In genomic region chr16:14202697-14203096, GRCh38 we compare ENCODE assay signal across 10 cellular contexts.
DNase-seq lines count a peak whose midpoint lies in the region; ATAC-seq and TF ChIP-seq lines count a peak whose summit lies in the region.
"Had no signal": no experiment of that assay in that cellular context is flagged by ENCODE, and none has a peak within 500 bp of the region (broad histone marks: within the 10 kb centered on the region; RNA-seq: fewer than 3 reads in every experiment).

No MANE protein-coding gene starts in this region.

- no peaks in the 10 kb centered on the region for H3K27me3 Mint-ChIP-seq in endothelial cell (ENCODE audit: unreplicated experiment)

- peaks cover 4% of the 10 kb centered on the region for H3K79me2 ChIP-seq in osteoblast (ENCODE audit: insufficient read depth, low read length)

- H3K4me1 ChIP-seq in osteoblast (ENCODE audit: insufficient read depth, low read length), result peaks cover 4% of the 10 kb centered on the region

- H3K36me3 Mint-ChIP-seq in endothelial cell (ENCODE audit: low read depth, unreplicated experiment), result no peaks in the 10 kb centered on the region

- no peak overlapping the region for H2AFZ ChIP-seq in osteoblast (ENCODE audit: low read length)

- H3K9me3 Mint-ChIP-seq in endothelial cell (ENCODE audit: unreplicated experiment), result no peaks in the 10 kb centered on the region

- H3K4me3 Mint-ChIP-seq in endothelial cell (ENCODE audit: unreplicated experiment), result no peak overlapping the region

- no peak for DNase-seq in GM12864 (ENCODE audit: low read depth)
- DNase-seq in NCI-H2196 (lab: John Stamatoyannopoulos, UW; ENCODE audit: unreplicated experiment), result peak; percentile 81
- DNase-seq in endothelial cell (ENCODE audit: low spot score), result no peak
- DNase-seq in osteoblast (ENCODE audit: insufficient read length, low spot score, missing footprints), result no peak
- DNase-seq in NCI-H2107 treated with DMSO at 0.1 percent for 48 hours (lab: John Stamatoyannopoulos, UW; ENCODE audit: unreplicated experiment), result no peak
- DNase-seq: KG1, left cardiac atrium had no signal

- H3K4me2 ChIP-seq in osteoblast (ENCODE audit: insufficient read depth, low read length), result peak overlapping the region; percentile 11

- no peak overlapping the region for H3K4me3 ChIP-seq in GM12864 (ENCODE audit: low read depth, low read length)
- no peak overlapping the region for H3K4me3 ChIP-seq in osteoblast (ENCODE audit: insufficient read depth, low read length)

- TF ChIP-seq CTCF in GM12864 (IDR thresholded peaks at IDR 0.05; ENCODE audit: low read depth, low read length, missing control alignments) (peak; percentile 21), endothelial cell (IDR thresholded peaks at IDR 0.05; ENCODE audit: unreplicated experiment) (peak; percentile 48), osteoblast (IDR thresholded peaks at IDR 0.05; ENCODE audit: extremely low read depth, low read depth, low read length) (peak; percentile 37)

- no peak for ATAC-seq in GM21737 (IDR thresholded peaks at IDR 0.05; ENCODE audit: unreplicated experiment)
- no peak for ATAC-seq in GM18519 (IDR thresholded peaks at IDR 0.05; ENCODE audit: low FRiP score, unreplicated experiment)
- ATAC-seq in GM21360 (IDR thresholded peaks at IDR 0.05; ENCODE audit: unreplicated experiment), result no peak

- no peaks in the 10 kb centered on the region for H3K9me3 ChIP-seq in osteoblast (ENCODE audit: low read depth, low read length)

- H3K36me3 ChIP-seq in osteoblast (ENCODE audit: insufficient read depth, low read length), result no peaks in the 10 kb centered on the region

- no peak overlapping the region for H3K27ac ChIP-seq in osteoblast (ENCODE audit: low read depth, low read length)

- peaks cover 6% of the 10 kb centered on the region for H4K20me1 ChIP-seq in osteoblast (ENCODE audit: insufficient read depth, low read length)

- H3K4me1 Mint-ChIP-seq in endothelial cell (ENCODE audit: unreplicated experiment), result peaks cover 21% of the 10 kb centered on the region

- H3K27ac Mint-ChIP-seq in endothelial cell (ENCODE audit: unreplicated experiment), result no peak overlapping the region

- H3K27me3 ChIP-seq in osteoblast (ENCODE audit: insufficient read depth, low read length), result no peaks in the 10 kb centered on the region
